2 cellular contexts compared by ENCODE assay signal in genomic region chr3:65268411-65268810, GRCh38.
TF ChIP-seq lines count a peak whose summit lies in the region.

No MANE protein-coding gene starts in this region.

TF ChIP-seq in SK-N-SH, 30 proteins besides CTCF, POLR2A, EP300 and RAD21:
- TF ChIP-seq NFIC (IDR thresholded peaks at IDR 0.05; ENCODE audit: borderline replicate concordance) (no peak), GABPA (IDR thresholded peaks at IDR 0.05; ENCODE audit: low read depth) (no peak), USF2 (IDR thresholded peaks at IDR 0.05; ENCODE audit: borderline replicate concordance, low read depth, low read length) (no peak), CHD2 (IDR thresholded peaks at IDR 0.05; ENCODE audit: low read length, partially characterized antibody) (no peak), USF1 (IDR thresholded peaks at IDR 0.05; ENCODE audit: borderline replicate concordance, low read depth) (no peak), POLR2AphosphoS5 (IDR thresholded peaks at IDR 0.05; ENCODE audit: low read depth, low read length) (no peak), YY1 (IDR thresholded peaks at IDR 0.05; ENCODE audit: low read depth) (no peak), TCF12 (IDR thresholded peaks at IDR 0.05) (no peak)
TF ChIP-seq in SK-N-SH: peak in this region for 0.

TF ChIP-seq in H1, 55 proteins besides CTCF, POLR2A, EP300 and RAD21:
- TF ChIP-seq CREB1 (IDR thresholded peaks at IDR 0.05), result no peak
- no peak for TF ChIP-seq JUND (IDR thresholded peaks at IDR 0.05; ENCODE audit: low read length)
- TF ChIP-seq NRF1 (IDR thresholded peaks at IDR 0.05; ENCODE audit: low read depth, low read length), result no peak
- TF ChIP-seq ASH2L (IDR thresholded peaks at IDR 0.05; ENCODE audit: low read length), result no peak
- TF ChIP-seq TEAD4 (IDR thresholded peaks at IDR 0.05; ENCODE audit: low read depth, low read length), result no peak
- TF ChIP-seq SUZ12 (IDR thresholded peaks at IDR 0.05; ENCODE audit: low read length), result no peak
- TF ChIP-seq TAF1 (IDR thresholded peaks at IDR 0.05; ENCODE audit: low read depth, low read length), result no peak
- TF ChIP-seq YY1 (IDR thresholded peaks at IDR 0.05; ENCODE audit: low read depth, low read length), result no peak
- no peak for TF ChIP-seq RBBP5 (IDR thresholded peaks at IDR 0.05; ENCODE audit: borderline replicate concordance, low read depth, low read length)
- no peak for TF ChIP-seq CTBP2 (IDR thresholded peaks at IDR 0.05; ENCODE audit: borderline replicate concordance, insufficient read depth, insufficient read length, low read length)
- TF ChIP-seq MAFK (IDR thresholded peaks at IDR 0.05; ENCODE audit: low read depth, low read length), result no peak
- TF ChIP-seq ATF3 (IDR thresholded peaks at IDR 0.05; ENCODE audit: insufficient read depth, low read depth, low read length), result no peak
- TF ChIP-seq TBP (IDR thresholded peaks at IDR 0.05; ENCODE audit: low read depth, low read length), result no peak
- TF ChIP-seq EZH2 (IDR thresholded peaks at IDR 0.05; ENCODE audit: low read depth, low read length, severe bottlenecking), result no peak
- no peak for TF ChIP-seq JUN (IDR thresholded peaks at IDR 0.05; ENCODE audit: low read depth, low read length)
- TF ChIP-seq USF2 (IDR thresholded peaks at IDR 0.05; ENCODE audit: low read length), result no peak
- no peak for TF ChIP-seq CBX5 (IDR thresholded peaks at IDR 0.05; ENCODE audit: low read depth, low read length)
- no peak for TF ChIP-seq E2F6 (IDR thresholded peaks at IDR 0.05)
TF ChIP-seq in H1: peak in this region for 0.
